Comparison of ENCODE assay signal across 13 cellular contexts in genomic region chr1:59229138-59229537, GRCh38.
DNase-seq lines count a peak whose midpoint lies in the region; ATAC-seq and TF ChIP-seq lines count a peak whose summit lies in the region.
"Had no signal": no experiment of that assay in that cellular context is flagged by ENCODE, and none has a peak within 500 bp of the region (broad histone marks: within the 10 kb centered on the region; RNA-seq: fewer than 3 reads in every experiment).

No MANE protein-coding gene starts in this region.

- H3K4me1 ChIP-seq in right cardiac atrium (ENCODE audit: control insufficient read depth, insufficient read depth, low read length) (no peaks in the 10 kb centered on the region), left lung (peaks cover 0 to 11% of the 10 kb centered on the region in 2 donors)

- no peak for DNase-seq in left ventricle myocardium superior
- DNase-seq in right cardiac atrium: no peak
- peak; percentile 83 for DNase-seq in amniotic epithelial cell (ENCODE audit: low read depth)
- DNase-seq in left lung: no peak
- no peak for DNase-seq in activated T-helper 1 cell treated with anti-CD3 and anti-CD28 coated beads, Interleukin-12 subunit alpha, Interleukin-12 subunit beta, Interleukin-2, Interleukin-4 antibody, amounts not matched to agents 30 ng/mL and 10 ng/mL and 1 ng/mL, durations not matched to agents 14 hours and 24 hours and 36 hours (ENCODE audit: low spot score)
- no peak for DNase-seq in NCI-H82 treated with DMSO at 0.1 percent for 48 hours (lab: John Stamatoyannopoulos, UW; ENCODE audit: unreplicated experiment)
- no peak for DNase-seq in left colon
- no peak for DNase-seq in iPS-NIHi7 (ENCODE audit: extremely low spot score)
- DNase-seq: stimulated activated CD4-positive, alpha-beta T cell treated with anti-CD3 and anti-CD28 coated beads, Interleukin-1b, Interleukin-23, amount 100 ng/mL, for 48 hours had no signal

- no peak overlapping the region for H3K4me3 Mint-ChIP-seq in activated T-helper 1 cell treated with anti-CD3 and anti-CD28 coated beads, Interleukin-12 subunit alpha, Interleukin-12 subunit beta, Interleukin-2, Interleukin-4 antibody, amounts not matched to agents 30 ng/mL and 10 ng/mL and 1 ng/mL, durations not matched to agents 14 hours and 24 hours and 36 hours
- H3K4me3 Mint-ChIP-seq: B cell had no signal

- H3K27ac ChIP-seq in right cardiac atrium (ENCODE audit: low read length) (no peak overlapping the region), left lung (no peak overlapping the region)

- no peaks in the 10 kb centered on the region for H3K4me1 Mint-ChIP-seq in activated T-helper 1 cell treated with anti-CD3 and anti-CD28 coated beads, Interleukin-12 subunit alpha, Interleukin-12 subunit beta, Interleukin-2, Interleukin-4 antibody, amounts not matched to agents 30 ng/mL and 10 ng/mL and 1 ng/mL, durations not matched to agents 14 hours and 24 hours and 36 hours (ENCODE audit: low read depth)
- H3K4me1 Mint-ChIP-seq: B cell had no signal

- no peaks in the 10 kb centered on the region for H3K36me3 ChIP-seq in left lung

- no peak overlapping the region for H3K27ac Mint-ChIP-seq in activated T-helper 1 cell treated with anti-CD3 and anti-CD28 coated beads, Interleukin-12 subunit alpha, Interleukin-12 subunit beta, Interleukin-2, Interleukin-4 antibody, amounts not matched to agents 30 ng/mL and 10 ng/mL and 1 ng/mL, durations not matched to agents 14 hours and 24 hours and 36 hours
- H3K27ac Mint-ChIP-seq: activated naive CD4-positive, alpha-beta T cell treated with anti-CD3 and anti-CD28 coated beads, Interleukin-2, amount 50 U/mL, for 72 hours; B cell had no signal

- TF ChIP-seq CTCF in left lung (IDR thresholded peaks at IDR 0.05): no peak

- ATAC-seq in left ventricle myocardium superior: peak; percentile 43
- ATAC-seq in right cardiac atrium: no peak
- peak; percentile 62 for ATAC-seq in left lung
- ATAC-seq in left colon: no peak
- ATAC-seq: activated naive CD4-positive, alpha-beta T cell treated with anti-CD3 and anti-CD28 coated beads, Interleukin-2, amount 50 U/mL, for 72 hours had no signal

- no peaks in the 10 kb centered on the region for H3K9me3 Mint-ChIP-seq in activated T-helper 1 cell treated with anti-CD3 and anti-CD28 coated beads, Interleukin-12 subunit alpha, Interleukin-12 subunit beta, Interleukin-2, Interleukin-4 antibody, amounts not matched to agents 30 ng/mL and 10 ng/mL and 1 ng/mL, durations not matched to agents 14 hours and 24 hours and 36 hours

- H3K9me3 ChIP-seq in right cardiac atrium (ENCODE audit: control insufficient read depth, low read length): no peaks in the 10 kb centered on the region
- no peaks in the 10 kb centered on the region for H3K9me3 ChIP-seq in left lung

- H3K27me3 Mint-ChIP-seq in activated T-helper 1 cell treated with anti-CD3 and anti-CD28 coated beads, Interleukin-12 subunit alpha, Interleukin-12 subunit beta, Interleukin-2, Interleukin-4 antibody, amounts not matched to agents 30 ng/mL and 10 ng/mL and 1 ng/mL, durations not matched to agents 14 hours and 24 hours and 36 hours (ENCODE audit: insufficient read depth): peaks cover 2% of the 10 kb centered on the region
- H3K27me3 Mint-ChIP-seq: B cell had no signal

- H3K27me3 ChIP-seq in right cardiac atrium (ENCODE audit: control insufficient read depth, insufficient read depth) (no peaks in the 10 kb centered on the region), left lung (no peaks in the 10 kb centered on the region)

- no peaks in the 10 kb centered on the region for H3K36me3 Mint-ChIP-seq in activated T-helper 1 cell treated with anti-CD3 and anti-CD28 coated beads, Interleukin-12 subunit alpha, Interleukin-12 subunit beta, Interleukin-2, Interleukin-4 antibody, amounts not matched to agents 30 ng/mL and 10 ng/mL and 1 ng/mL, durations not matched to agents 14 hours and 24 hours and 36 hours (ENCODE audit: low read depth)
- H3K36me3 Mint-ChIP-seq: activated naive CD4-positive, alpha-beta T cell treated with anti-CD3 and anti-CD28 coated beads, Interleukin-2, amount 50 U/mL, for 72 hours had no signal

- intact Hi-C loops in left ventricle myocardium superior (cut with micrococcal nuclease) (no loop called here), right cardiac atrium (cut with DNase I) (no loop called here), left lung (cut with DNase I) (no loop called here), left colon (cut with DNase I, micrococcal nuclease) (no loop called here)
- intact Hi-C loops in activated T-helper 1 cell treated with anti-CD3 and anti-CD28 coated beads, Interleukin-12 subunit alpha, Interleukin-12 subunit beta, Interleukin-2, Interleukin-4 antibody, amounts not matched to agents 30 ng/mL and 10 ng/mL and 1 ng/mL, durations not matched to agents 14 hours and 24 hours and 36 hours (cut with micrococcal nuclease): no loop called here

- no peak overlapping the region for H3K4me3 ChIP-seq in right cardiac atrium (ENCODE audit: low read length)
- H3K4me3 ChIP-seq in left lung: no peak overlapping the region
- H3K4me3 ChIP-seq: coronary artery, lung had no signal

Comparison
In these comparisons a context has a peak if more than half of its experiments do, and no peak if none do; other contexts are left out.
1. ATAC-seq: peak in left ventricle myocardium superior (single experiment) and left lung (single experiment); none in right cardiac atrium (0 of 2) and left colon (single experiment).